24 cellular contexts compared by ENCODE assay signal in the genomic region with DNA sequence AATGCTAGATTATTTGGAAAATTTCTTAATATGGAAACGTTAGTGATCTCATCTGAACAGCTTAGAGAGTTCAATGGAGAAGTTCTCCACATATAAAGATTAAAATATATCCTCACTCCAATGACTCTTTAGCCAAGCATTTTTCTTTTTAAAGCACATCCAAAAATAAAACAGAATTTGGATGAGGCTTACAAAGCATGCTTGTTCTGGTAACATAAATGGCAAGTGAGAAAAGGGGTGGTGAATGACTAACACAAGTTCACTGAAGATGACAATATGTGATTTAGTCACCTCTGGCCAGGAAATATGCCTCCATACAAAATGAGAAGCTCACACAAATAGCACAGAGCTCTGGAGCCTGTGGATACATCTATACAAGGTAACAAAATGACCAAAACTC.
DNase-seq lines count a peak whose midpoint lies in the region; ATAC-seq and TF ChIP-seq lines count a peak whose summit lies in the region.
"Had no signal": no experiment of that assay in that cellular context is flagged by ENCODE, and none has a peak within 500 bp of the region (broad histone marks: within the 10 kb centered on the region; RNA-seq: fewer than 3 reads in every experiment).

No MANE protein-coding gene starts in this region.

- H3K79me2 ChIP-seq in Karpas-422 (ENCODE audit: low read length): no peaks in the 10 kb centered on the region

- H3K36me3 ChIP-seq in heart left ventricle (no peaks in the 10 kb centered on the region), aorta (ENCODE audit: control insufficient read depth in 1 of 2, insufficient read depth in 2 of 2, low read length in 1 of 2) (no peaks in the 10 kb centered on the region), Karpas-422 (ENCODE audit: insufficient read depth, low read length) (no peaks in the 10 kb centered on the region)
- H3K36me3 ChIP-seq: lower lobe of right lung, SJSA1, spleen, thyroid gland had no signal

- no peak overlapping the region for H3K9ac ChIP-seq in Karpas-422 (ENCODE audit: low read length)

- intact Hi-C loops in heart left ventricle (cut with DNase I) (loop anchor here in 1 of 10 donors (10.0 kb wide), 1 partner anchor 188 kb away; no protein-coding TSS in a partner anchor), aorta (cut with DNase I) (no loop called here)

- H3K4me3 ChIP-seq in astrocyte of the cerebellum (ENCODE audit: low read depth, low read length) (no peak overlapping the region), heart left ventricle (no peak overlapping the region), aorta (ENCODE audit: low read length in 2 of 2) (no peak overlapping the region), Karpas-422 (ENCODE audit: low read length) (no peak overlapping the region)
- H3K4me3 ChIP-seq: GM23338, lower lobe of right lung, PC-9, SJSA1, spleen, thyroid gland had no signal

- no peak overlapping the region for H3K4me2 ChIP-seq in Karpas-422 (ENCODE audit: low read depth, low read length, poor library complexity, severe bottlenecking)
- H3K4me2 ChIP-seq: GM23338, PC-9 had no signal

- no peaks in the 10 kb centered on the region for H4K20me1 ChIP-seq in Karpas-422 (ENCODE audit: insufficient read depth, low read depth, low read length)

- TF ChIP-seq CTCF in astrocyte of the cerebellum (IDR thresholded peaks at IDR 0.05; ENCODE audit: low read depth, low read length, missing control alignments) (no peak), heart left ventricle (IDR thresholded peaks at IDR 0.05) (no peak), omental fat pad (IDR thresholded peaks at IDR 0.05) (no peak)

- peak overlapping the region in 9 of 12 donors; percentile 42 to 81 (median 59) for H3K27ac ChIP-seq in heart left ventricle
- peak overlapping the region; percentile 25 to 80 for H3K27ac ChIP-seq in aorta (ENCODE audit: low read depth in 1 of 2, low read length in 2 of 2)
- no peak overlapping the region for H3K27ac ChIP-seq in Karpas-422 (ENCODE audit: low read length)
- H3K27ac ChIP-seq: epithelial cell of prostate, foreskin keratinocyte, lower lobe of right lung, PC-9, SJSA1, thyroid gland had no signal

- no peaks in the 10 kb centered on the region for H3K9me2 ChIP-seq in Karpas-422 (replicated peaks; ENCODE audit: insufficient read depth, low read length)

- ATAC-seq in heart left ventricle (peak; percentile 86 to 95 (median 92)), omental fat pad (ENCODE audit: low FRiP score) (peak; percentile 54), aorta (ENCODE audit: low FRiP score) (peak; percentile 78)
- ATAC-seq: activated T-cell treated with anti-CD3 and anti-CD28 coated beads, Interleukin-2, amount 50 U/mL, for 72 hours; foreskin keratinocyte; GM23338 had no signal

- TF ChIP-seq POLR2A in heart left ventricle (IDR thresholded peaks at IDR 0.05): no peak

- 3 to 14% (median 12%) methylated on average over 1 of the region's 1 CpG for WGBS in heart left ventricle, 4 donors
- WGBS in aorta, 2 donors: 4 to 5% methylated on average over 1 of the region's 1 CpG

- H3K9me3 ChIP-seq in heart left ventricle (no peaks in the 10 kb centered on the region), aorta (ENCODE audit: control insufficient read depth, low read length) (no peaks in the 10 kb centered on the region), Karpas-422 (ENCODE audit: low read length) (no peaks in the 10 kb centered on the region)
- H3K9me3 ChIP-seq: lower lobe of right lung, SJSA1, thyroid gland had no signal

- H3K4me1 ChIP-seq in heart left ventricle (peaks cover 0 to 21% (median 7%) of the 10 kb centered on the region in 12 donors), aorta (ENCODE audit: control insufficient read depth in 1 of 2, insufficient read depth in 2 of 2, low read length in 2 of 2) (no peaks in the 10 kb centered on the region), Karpas-422 (ENCODE audit: low read length) (no peaks in the 10 kb centered on the region)
- H3K4me1 ChIP-seq: foreskin keratinocyte, lower lobe of right lung, SJSA1, spleen, thyroid gland had no signal

- H3K27me3 ChIP-seq in heart left ventricle: no peaks in the 10 kb centered on the region
- no peaks in the 10 kb centered on the region for H3K27me3 ChIP-seq in aorta (ENCODE audit: control insufficient read depth in 1 of 2, insufficient read depth in 2 of 2, low read length in 1 of 2)
- H3K27me3 ChIP-seq in Karpas-422 (ENCODE audit: low read length): no peaks in the 10 kb centered on the region
- H3K27me3 ChIP-seq: foreskin keratinocyte, SJSA1, spleen, thyroid gland had no signal

- DNase-seq in astrocyte of the cerebellum (ENCODE audit: low read depth): peak; percentile 3
- DNase-seq in heart left ventricle: no peak
- no peak for DNase-seq in omental fat pad (ENCODE audit: low spot score)
- no peak for DNase-seq in aorta
- no peak for DNase-seq in NCI-H69 (lab: John Stamatoyannopoulos, UW)
- DNase-seq in cortex of kidney (lab: John Stamatoyannopoulos, UW): no peak
- no peak for DNase-seq in Karpas-422
- DNase-seq: activated CD4-positive, alpha-beta T cell treated with anti-CD3 and anti-CD28 coated beads, Interleukin-2, amount 10 ng/mL, durations not matched to agents 24 days and 14 days; activated naive CD4-positive, alpha-beta T cell treated with anti-CD3 and anti-CD28 coated beads, Interleukin-2, amount 50 U/mL, for 16 hours; activated T-cell treated with anti-CD3 and anti-CD28 coated beads, Interleukin-2, amount 50 U/mL, for 72 hours; cerebellar nuclear complex; lower lobe of right lung; MM.1S; NCI-H1436; NCI-H446 treated with DMSO at 0.1 percent for 48 hours; PC-9; spleen; stimulated activated CD4-positive, alpha-beta T cell treated with anti-CD3 and anti-CD28 coated beads, Interleukin-4, amount 100 ng/mL, for 1 hour; stimulated activated naive CD4-positive, alpha-beta T cell; thyroid gland had no signal

- in situ Hi-C loops in astrocyte of the cerebellum (cut with HindIII; ENCODE audit: low sequenced_read_pairs): no loop called here

- no peak overlapping the region for H2AFZ ChIP-seq in Karpas-422 (ENCODE audit: low read length)
- H2AFZ ChIP-seq: GM23338, PC-9 had no signal
